19 cellular contexts compared by ENCODE assay signal in the genomic region with DNA sequence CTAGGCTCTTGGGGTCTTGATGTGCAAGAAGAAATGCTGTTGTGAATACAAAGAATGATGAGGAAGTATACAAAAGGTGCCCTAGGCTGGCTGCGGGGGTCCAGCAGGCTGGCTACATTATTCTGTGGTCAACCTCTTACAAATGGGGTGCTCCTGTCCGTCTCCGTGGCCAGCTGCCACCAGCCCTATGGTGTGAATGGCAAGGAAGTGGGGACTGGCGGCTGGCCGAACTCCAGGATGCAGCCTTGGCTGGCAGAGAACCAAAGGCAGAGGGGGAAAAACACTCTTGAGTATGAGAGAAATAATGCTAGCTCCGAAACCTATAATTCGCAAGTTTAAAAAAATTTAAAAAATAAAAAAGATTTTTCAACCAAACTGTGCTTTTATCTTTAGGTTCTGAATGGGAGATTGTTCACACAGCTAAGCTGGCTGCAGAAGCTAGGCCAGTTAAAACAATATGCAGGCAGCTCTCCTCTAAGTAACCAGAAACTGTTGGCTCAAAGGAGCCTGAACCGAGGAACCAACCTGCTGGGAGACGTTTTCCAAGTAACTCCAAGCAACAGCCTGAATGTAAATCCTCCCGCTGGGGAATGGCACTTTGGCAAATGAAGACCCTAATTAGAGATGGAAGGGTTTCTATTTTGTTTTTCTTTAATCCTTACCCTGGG. TPM values are rescaled to one million over a fixed set of nuclear protein-coding genes. Genes with fewer than 3 reads are reported as not detected.
DNase-seq lines count a peak whose midpoint lies in the region; ATAC-seq and TF ChIP-seq lines count a peak whose summit lies in the region.
"Had no signal": no experiment of that assay in that cellular context is flagged by ENCODE, and none has a peak within 500 bp of the region (broad histone marks: within the 10 kb centered on the region; RNA-seq: fewer than 3 reads in every experiment).

No MANE protein-coding gene starts in this region.

- no peak for TF ChIP-seq CTCF in thoracic aorta (IDR thresholded peaks at IDR 0.05)

- peaks cover 11% of the 10 kb centered on the region for H3K79me2 ChIP-seq in mesendoderm (ENCODE audit: control insufficient read depth, insufficient read depth, low read length)

- no peak overlapping the region for H4K8ac ChIP-seq in mesendoderm (ENCODE audit: low read depth, low read length)

- H3K79me1 ChIP-seq in mesendoderm (ENCODE audit: low read length): peaks cover 19% of the 10 kb centered on the region

- H3K18ac ChIP-seq in mesendoderm (ENCODE audit: low read length): peak overlapping the region; percentile 41

- H3K9me3 ChIP-seq in thoracic aorta: no peaks in the 10 kb centered on the region
- H3K9me3 ChIP-seq: BLaER1, esophagus squamous epithelium had no signal

- H3K4ac ChIP-seq in mesendoderm (ENCODE audit: low read depth, low read length): no peak overlapping the region

- H3K27ac ChIP-seq in mesendoderm (ENCODE audit: low read depth, low read length) (no peak overlapping the region), thoracic aorta (peak overlapping the region; percentile 29 to 31)
- H3K27ac ChIP-seq: BLaER1, esophagus squamous epithelium had no signal

- no peaks in the 10 kb centered on the region for H3K36me3 ChIP-seq in mesendoderm (ENCODE audit: control insufficient read depth, insufficient read depth, low read length)
- H3K36me3 ChIP-seq in thoracic aorta: no peaks in the 10 kb centered on the region
- H3K36me3 ChIP-seq: esophagus squamous epithelium had no signal

- H3K56ac ChIP-seq in mesendoderm (ENCODE audit: low read length): no peak overlapping the region

- H2BK5ac ChIP-seq in mesendoderm (ENCODE audit: low read length): no peak overlapping the region

- no peak for ATAC-seq in thoracic aorta (ENCODE audit: insufficient number of reproducible peaks, low FRiP score, low read depth)

- no peak overlapping the region for H2BK120ac ChIP-seq in mesendoderm (ENCODE audit: low read depth, low read length)

- no peak overlapping the region for H3K4me2 ChIP-seq in mesendoderm (ENCODE audit: low read length)
- H3K4me2 ChIP-seq: BLaER1 had no signal

- no peak overlapping the region for H4K5ac ChIP-seq in mesendoderm (ENCODE audit: low read length)

- no peak overlapping the region for H2BK15ac ChIP-seq in mesendoderm (replicated peaks; ENCODE audit: low read depth)

- DNase-seq in NCI-H1092 treated with DMSO at 0.1 percent for 48 hours (lab: John Stamatoyannopoulos, UW) (peak; percentile 53), cerebellar cortex (ENCODE audit: low spot score) (peak; percentile 61), mesendoderm (no peak), thoracic aorta (ENCODE audit: low spot score) (no peak), DMS 273 treated with DMSO at 0.1 percent for 48 hours (lab: John Stamatoyannopoulos, UW) (no peak), kidney tubule cell (ENCODE audit: low spot score) (no peak), DMS114 treated with DMSO at 0.1 percent for 48 hours (lab: John Stamatoyannopoulos, UW; ENCODE audit: unreplicated experiment) (no peak)
- DNase-seq: activated CD4-positive, alpha-beta T cell treated with anti-CD3 and anti-CD28 coated beads for 4 hours; activated naive CD8-positive, alpha-beta T cell treated with anti-CD3 and anti-CD28 coated beads, Interleukin-2, amount 10 ng/mL, durations not matched to agents 7 days and 5 days; esophagus squamous epithelium; HFFc6; NCI-H2171 treated with DMSO at 0.1 percent for 48 hours; SHP77; T-helper 9 cell had no signal

- H3K23ac ChIP-seq in mesendoderm (ENCODE audit: low read length): no peak overlapping the region

- no peak overlapping the region for H2AK5ac ChIP-seq in mesendoderm (ENCODE audit: low read length)

- H3K27me3 ChIP-seq in mesendoderm (ENCODE audit: insufficient read depth, low read length, poor library complexity) (no peaks in the 10 kb centered on the region), thoracic aorta (replicated peaks; ENCODE audit: insufficient read depth) (no peaks in the 10 kb centered on the region)
- H3K27me3 ChIP-seq: BLaER1, esophagus squamous epithelium had no signal

- no peak overlapping the region for H3K9ac ChIP-seq in mesendoderm (ENCODE audit: low read length)
- H3K9ac ChIP-seq: BLaER1 had no signal

- H3K4me1 ChIP-seq in mesendoderm (ENCODE audit: control insufficient read depth, low read depth, low read length) (peaks cover 9% of the 10 kb centered on the region), thoracic aorta (ENCODE audit: control insufficient read depth in 1 of 2, low read depth in 2 of 2) (peaks cover 22 to 58% of the 10 kb centered on the region in 2 donors)
- H3K4me1 ChIP-seq: BLaER1 had no signal

- H3K4me3 ChIP-seq in mesendoderm (ENCODE audit: low read length) (no peak overlapping the region), thoracic aorta (no peak overlapping the region)
- H3K4me3 ChIP-seq: BLaER1, esophagus squamous epithelium, lung had no signal

- no CpG with 5 or more reads among the region's 10 CpGs for WGBS in mesendoderm (ENCODE audit: extremely low coverage, insufficient coverage, low lambda C conversion rate)

RNA-seq across cellular contexts. Expression of a gene that starts 50.3 kb away (rescaled TPM):
- not detected for polyA plus RNA-seq in mesendoderm (2013, experiment 1 of 2)
- polyA plus RNA-seq in mesendoderm (2013, experiment 2 of 2): not detected
- not detected for total RNA-seq in thoracic aorta
- total RNA-seq: activated naive CD8-positive, alpha-beta T cell treated with anti-CD3 and anti-CD28 coated beads, Interleukin-2, amount 10 ng/mL, durations not matched to agents 7 days and 5 days; Daoy; HFFc6; lung; MCF 10A; omental fat pad had no signal

Comparison
In these comparisons a context has a peak if more than half of its experiments do, and no peak if none do; other contexts are left out.
1. DNase-seq: peak in NCI-H1092 treated with DMSO at 0.1 percent for 48 hours (single experiment) and cerebellar cortex (single experiment); none in mesendoderm (single experiment), thoracic aorta (single experiment), DMS 273 treated with DMSO at 0.1 percent for 48 hours (single experiment), kidney tubule cell (single experiment) and DMS114 treated with DMSO at 0.1 percent for 48 hours (single experiment).